In the genomic region with DNA sequence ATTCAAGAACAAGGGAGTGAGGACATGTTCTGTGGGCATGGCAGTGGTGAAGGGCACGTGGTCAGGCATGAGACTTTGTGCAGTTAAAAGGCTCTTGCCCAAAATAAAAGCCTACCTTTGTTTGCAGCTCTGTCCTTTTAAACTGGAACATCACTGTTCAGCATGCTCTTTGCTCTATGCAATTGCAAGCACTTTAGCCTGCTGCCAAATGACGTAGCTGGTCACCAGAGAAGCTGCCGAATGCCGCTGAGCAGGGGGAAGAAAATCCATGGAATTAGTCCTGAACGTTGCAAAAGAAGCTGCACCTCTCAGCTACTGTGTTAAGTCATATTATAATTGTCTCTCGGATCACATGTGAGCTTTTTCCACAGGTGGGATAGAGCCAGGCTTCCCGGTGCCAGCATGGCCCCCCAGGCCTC, we compare ENCODE assay signal across 20 cellular contexts.
DNase-seq lines count a peak whose midpoint lies in the region; ATAC-seq and TF ChIP-seq lines count a peak whose summit lies in the region.
"Had no signal": no experiment of that assay in that cellular context is flagged by ENCODE, and none has a peak within 500 bp of the region (broad histone marks: within the 10 kb centered on the region; RNA-seq: fewer than 3 reads in every experiment).

No MANE protein-coding gene starts in this region.

- peak overlapping the region; percentile 61 for H3K4ac ChIP-seq in trophoblast cell (ENCODE audit: low read depth, low read length)

- ATAC-seq in left ventricle myocardium superior (peak; percentile 12), right cardiac atrium (no peak), foreskin keratinocyte (no peak), GM19452 (IDR thresholded peaks at IDR 0.05; ENCODE audit: unreplicated experiment) (no peak)
- ATAC-seq: esophagus mucosa, left colon, Panc1 had no signal

- no peaks in the 10 kb centered on the region for H3K79me2 ChIP-seq in trophoblast cell (ENCODE audit: control insufficient read depth, insufficient read depth, low read length, poor library complexity)

- H2BK12ac ChIP-seq in trophoblast cell (ENCODE audit: low read length) = peak overlapping the region; percentile 84

- H3K4me1 Mint-ChIP-seq in endodermal cell = no peaks in the 10 kb centered on the region
- H3K4me1 Mint-ChIP-seq: CD4-positive, CD25-positive, alpha-beta regulatory T cell had no signal

- no peaks in the 10 kb centered on the region for H3K27me3 Mint-ChIP-seq in endodermal cell (ENCODE audit: insufficient read depth)
- H3K27me3 Mint-ChIP-seq: brain; CD4-positive, CD25-positive, alpha-beta regulatory T cell had no signal

- H3K4me2 ChIP-seq in trophoblast cell (ENCODE audit: low read length) = no peak overlapping the region

- WGBS in right cardiac atrium = 72% methylated on average over 7 of the region's 7 CpGs
- WGBS in trophoblast cell (ENCODE audit: extremely low coverage, insufficient coverage, insufficient read length) = no CpG with 5 or more reads among the region's 7 CpGs
- WGBS in endodermal cell (ENCODE audit: insufficient coverage in 1 of 2, insufficient read length in 1 of 2), 2 experiments = 86 to 88% methylated on average over 5 to 7 of the region's 7 CpGs

- intact Hi-C loops in left ventricle myocardium superior (cut with micrococcal nuclease) = no loop called here
- intact Hi-C loops in right cardiac atrium (cut with DNase I) = no loop called here

- H3K27ac ChIP-seq in right cardiac atrium (ENCODE audit: low read length) (no peak overlapping the region), trophoblast cell (ENCODE audit: low read depth, low read length) (peak overlapping the region; percentile 27), endodermal cell (ENCODE audit: low read depth, low read length) (no peak overlapping the region), foreskin keratinocyte (no peak overlapping the region)
- H3K27ac ChIP-seq: HL-60, tibial artery had no signal

- H3K27me3 ChIP-seq in right cardiac atrium (ENCODE audit: control insufficient read depth, insufficient read depth) (no peaks in the 10 kb centered on the region), trophoblast cell (ENCODE audit: insufficient read depth, low read length) (no peaks in the 10 kb centered on the region), endodermal cell (ENCODE audit: control insufficient read depth, insufficient read depth, low read length, poor library complexity, severe bottlenecking) (no peaks in the 10 kb centered on the region), foreskin keratinocyte (no peaks in the 10 kb centered on the region)
- H3K27me3 ChIP-seq: tibial artery had no signal

- no peak overlapping the region for H3K4me3 ChIP-seq in right cardiac atrium (ENCODE audit: low read length)
- H3K4me3 ChIP-seq in fibroblast of the aortic adventitia (ENCODE audit: low read depth, low read length) = no peak overlapping the region
- H3K4me3 ChIP-seq in trophoblast cell (ENCODE audit: low read depth, low read length) = no peak overlapping the region
- H3K4me3 ChIP-seq in endodermal cell (ENCODE audit: low read length) = no peak overlapping the region
- H3K4me3 ChIP-seq: tibial artery had no signal

- TF ChIP-seq CTCF in fibroblast of the aortic adventitia (IDR thresholded peaks at IDR 0.05; ENCODE audit: insufficient read depth, low read length) (no peak), endodermal cell (conservative IDR thresholded peaks at IDR 0.05) (no peak), foreskin keratinocyte (conservative IDR thresholded peaks at IDR 0.05) (no peak), GM20000 (IDR thresholded peaks at IDR 0.05; ENCODE audit: extremely low read depth, missing control alignments) (no peak)

- H3K23ac ChIP-seq in trophoblast cell (ENCODE audit: low read length) = no peak overlapping the region

- H3K36me3 Mint-ChIP-seq in endodermal cell (ENCODE audit: low read depth) = no peaks in the 10 kb centered on the region
- H3K36me3 Mint-ChIP-seq: brain; CD4-positive, CD25-positive, alpha-beta regulatory T cell had no signal

- no peaks in the 10 kb centered on the region for H3K4me1 ChIP-seq in right cardiac atrium (ENCODE audit: control insufficient read depth, insufficient read depth, low read length)
- H3K4me1 ChIP-seq in trophoblast cell (ENCODE audit: control insufficient read depth in 1 of 2, insufficient read depth in 2 of 2, low read length in 2 of 2) = peaks cover 10 to 18% of the 10 kb centered on the region in 2 experiments
- no peaks in the 10 kb centered on the region for H3K4me1 ChIP-seq in endodermal cell (ENCODE audit: control insufficient read depth, insufficient read depth, low read length)
- H3K4me1 ChIP-seq in foreskin keratinocyte = peaks cover 35% of the 10 kb centered on the region

- no peaks in the 10 kb centered on the region for H3K9me3 Mint-ChIP-seq in endodermal cell
- H3K9me3 Mint-ChIP-seq: brain had no signal

- DNase-seq in left ventricle myocardium superior = no peak
- DNase-seq in right cardiac atrium = no peak
- DNase-seq in fibroblast of the aortic adventitia (ENCODE audit: low read depth) = peak; percentile 38
- DNase-seq in trophoblast cell = peak; percentile 86 to 93
- no peak for DNase-seq in endodermal cell
- no peak for DNase-seq in foreskin keratinocyte
- no peak for DNase-seq in GM20000 (ENCODE audit: low spot score)
- DNase-seq: activated CD4-positive, alpha-beta T cell treated with anti-CD3 and anti-CD28 coated beads, Interleukin-2, amount 50 U/mL, for 1 hour; activated naive CD4-positive, alpha-beta T cell treated with Interleukin-2 at 50 U/mL for 16 hours; activated T-cell treated with anti-CD3 and anti-CD28 coated beads for 4 hours; CD4-positive, CD25-positive, alpha-beta regulatory T cell; left colon; NCI-H2171; NCI-H748 treated with DMSO at 0.1 percent for 48 hours had no signal

- no peak overlapping the region for H2AFZ ChIP-seq in trophoblast cell (ENCODE audit: insufficient read depth, low read length, poor library complexity)

- H3K9ac ChIP-seq in trophoblast cell (ENCODE audit: low read length) (no peak overlapping the region), endodermal cell (ENCODE audit: extremely low read depth, low read length, poor library complexity, severe bottlenecking) (no peak overlapping the region)

- H3K14ac ChIP-seq in trophoblast cell (ENCODE audit: low read length) = peak overlapping the region; percentile 90

- peak overlapping the region; percentile 89 for H2AK5ac ChIP-seq in trophoblast cell (ENCODE audit: low read length)

- peaks cover 11% of the 10 kb centered on the region for H3K79me1 ChIP-seq in trophoblast cell (ENCODE audit: low read length)

- no peak overlapping the region for H3K27ac Mint-ChIP-seq in endodermal cell
- H3K27ac Mint-ChIP-seq: brain; CD4-positive, CD25-positive, alpha-beta regulatory T cell had no signal

- peak overlapping the region; percentile 46 for H2BK5ac ChIP-seq in trophoblast cell (ENCODE audit: low read depth, low read length, poor library complexity)

- H3K4me3 Mint-ChIP-seq in endodermal cell = no peak overlapping the region
- H3K4me3 Mint-ChIP-seq: brain; CD4-positive, CD25-positive, alpha-beta regulatory T cell had no signal

- H4K91ac ChIP-seq in trophoblast cell (ENCODE audit: low read depth, low read length) = peak overlapping the region; percentile 76

- no peaks in the 10 kb centered on the region for H3K9me3 ChIP-seq in right cardiac atrium (ENCODE audit: control insufficient read depth, low read length)
- no peaks in the 10 kb centered on the region for H3K9me3 ChIP-seq in trophoblast cell (ENCODE audit: insufficient read depth, low read depth, low read length)
- peaks cover 3% of the 10 kb centered on the region for H3K9me3 ChIP-seq in endodermal cell (ENCODE audit: control insufficient read depth, low read length)
- H3K9me3 ChIP-seq: tibial artery had no signal

- peak overlapping the region; percentile 29 for H3K18ac ChIP-seq in trophoblast cell (ENCODE audit: low read length)

- H3K36me3 ChIP-seq in trophoblast cell (ENCODE audit: control insufficient read depth in 1 of 2, insufficient read depth in 2 of 2, low read length in 2 of 2) = no peaks in the 10 kb centered on the region
- H3K36me3 ChIP-seq in endodermal cell (ENCODE audit: control insufficient read depth, insufficient read depth, low read length) = no peaks in the 10 kb centered on the region
- H3K36me3 ChIP-seq: tibial artery had no signal

- peak overlapping the region; percentile 64 for H4K8ac ChIP-seq in trophoblast cell (ENCODE audit: low read depth, low read length)

- H2BK120ac ChIP-seq in trophoblast cell (ENCODE audit: insufficient read depth, low read length, poor library complexity) = peak overlapping the region; percentile 82

- no peak overlapping the region for H4K12ac ChIP-seq in trophoblast cell (ENCODE audit: low read depth, low read length)

Comparison
In these comparisons a context has a peak if more than half of its experiments do, and no peak if none do; other contexts are left out.
1. DNase-seq: peak in fibroblast of the aortic adventitia (single experiment) and trophoblast cell (2 of 2); none in left ventricle myocardium superior (single experiment), right cardiac atrium (0 of 3), endodermal cell (single experiment), foreskin keratinocyte (0 of 2) and GM20000 (single experiment).